20 cellular contexts compared by ENCODE assay signal in the genomic region with DNA sequence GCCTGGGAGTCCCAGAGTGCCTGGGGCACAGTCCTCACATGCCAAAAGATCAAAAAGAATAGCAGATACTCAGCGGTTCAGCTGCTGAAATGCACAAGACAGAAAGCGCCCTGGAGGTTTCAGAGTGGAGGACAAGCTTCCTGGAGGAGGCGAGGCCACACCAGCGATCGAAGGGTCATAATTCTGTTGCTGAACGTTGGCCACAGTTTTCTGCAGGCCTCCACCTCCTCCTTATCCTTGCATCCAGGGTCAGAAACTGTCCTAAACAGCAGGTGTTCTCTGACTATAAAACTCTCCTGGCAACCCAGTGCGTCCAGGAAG.
"Had no signal": no experiment of that assay in that cellular context is flagged by ENCODE, and none has a peak within 500 bp of the region (broad histone marks: within the 10 kb centered on the region; RNA-seq: fewer than 3 reads in every experiment).

No MANE protein-coding gene starts in this region.

- H3K4me2 ChIP-seq: neural progenitor cell had no signal

- H3K4me1 ChIP-seq: foreskin keratinocyte, parathyroid adenoma, psoas muscle, stomach, uterus had no signal

- H3K4me1 Mint-ChIP-seq: natural killer cell had no signal

- H3K4me3 Mint-ChIP-seq: endodermal cell, natural killer cell, neural progenitor cell had no signal

- H3K36me3 Mint-ChIP-seq: natural killer cell had no signal

- H3K27me3 ChIP-seq: neural progenitor cell, uterus had no signal

- H3K4me3 ChIP-seq: coronary artery, neural progenitor cell, psoas muscle, skin epidermis, stomach, thoracic aorta, uterus had no signal

- H3K9ac ChIP-seq: neural progenitor cell, parathyroid adenoma had no signal

- DNase-seq: effector CD4-positive, alpha-beta T cell; erythroblast; foreskin keratinocyte; natural killer cell; occipital lobe; retina; stimulated activated CD4-positive, alpha-beta T cell treated with anti-CD3 and anti-CD28 coated beads, Interleukin-12 subunit alpha, Interleukin-12 subunit beta, amount 100 ng/mL, for 4 hours; stimulated activated naive CD4-positive, alpha-beta T cell; stomach; substantia nigra; trophoblast cell; uterus had no signal

- H2AFZ ChIP-seq: neural progenitor cell, parathyroid adenoma had no signal

- H3K9me3 ChIP-seq: uterus had no signal

- H3K27ac ChIP-seq: coronary artery, foreskin keratinocyte, neural progenitor cell, parathyroid adenoma, psoas muscle, skin epidermis, stomach, thoracic aorta, uterus had no signal

- H3K36me3 ChIP-seq: neural progenitor cell, stomach, thoracic aorta, uterus had no signal

- ATAC-seq: natural killer cell, psoas muscle, sciatic nerve had no signal

- H3K27ac Mint-ChIP-seq: endodermal cell, natural killer cell, neural progenitor cell had no signal
